In genomic region chr6:43274127-43274915, GRCh38 we compare ENCODE assay signal across 14 cellular contexts. TPM values are rescaled to one million over a fixed set of nuclear protein-coding genes. Genes with fewer than 3 reads are reported as not detected.
DNase-seq lines count a peak whose midpoint lies in the region; ATAC-seq and FAIRE-seq lines count a peak whose summit lies in the region.
"Had no signal": no experiment of that assay in that cellular context is flagged by ENCODE, and none has a peak within 500 bp of the region (broad histone marks: within the 10 kb centered on the region; RNA-seq: fewer than 3 reads in every experiment).

No MANE protein-coding gene starts in this region.

- intact Hi-C loops in activated CD4-positive, alpha-beta memory T cell treated with anti-CD3 and anti-CD28 coated beads for 36 hours (cut with micrococcal nuclease) = no loop called here

- CTCF ChIA-PET in activated CD4-positive, alpha-beta memory T cell treated with anti-CD3 and anti-CD28 coated beads for 36 hours (lab: Charles Lee) = interaction anchor here (1.4 kb wide), 1 partner anchor 34 kb away, joined by 4 read pairs; the partner anchor contains the start of gene CRIP3
- CTCF ChIA-PET in activated CD4-positive, alpha-beta memory T cell treated with anti-CD3 and anti-CD28 coated beads, Interleukin-2, amount 10 ng/mL, durations not matched to agents 7 days and 5 days (lab: Charles Lee) = no interaction called here

- peaks cover 11% of the 10 kb centered on the region for H3K4me1 Mint-ChIP-seq in activated CD4-positive, alpha-beta memory T cell treated with anti-CD3 and anti-CD28 coated beads for 36 hours (ENCODE audit: low read depth)
- peaks cover 21% of the 10 kb centered on the region for H3K4me1 Mint-ChIP-seq in activated CD4-positive, alpha-beta memory T cell treated with anti-CD3 and anti-CD28 coated beads, Interleukin-2, amount 10 ng/mL, durations not matched to agents 7 days and 5 days
- H3K4me1 Mint-ChIP-seq in T-helper 17 cell = peaks cover 18% of the 10 kb centered on the region

- H3K27me3 Mint-ChIP-seq in activated CD4-positive, alpha-beta memory T cell treated with anti-CD3 and anti-CD28 coated beads for 36 hours = peaks cover 20% of the 10 kb centered on the region
- H3K27me3 Mint-ChIP-seq in activated CD4-positive, alpha-beta memory T cell treated with anti-CD3 and anti-CD28 coated beads, Interleukin-2, amount 10 ng/mL, durations not matched to agents 7 days and 5 days = peaks cover 56% of the 10 kb centered on the region
- peaks cover 28% of the 10 kb centered on the region for H3K27me3 Mint-ChIP-seq in T-helper 17 cell

- H3K27ac ChIP-seq in iPS-18a (ENCODE audit: low read length) (no peak overlapping the region), small intestine (ENCODE audit: low read depth in 1 of 2, low read length in 1 of 2) (peak overlapping the region; percentile 87 to 90)
- H3K27ac ChIP-seq: upper lobe of right lung had no signal

- H3K9ac ChIP-seq in iPS-18a (ENCODE audit: low read length) = no peak overlapping the region

- H3K9me3 ChIP-seq in T-helper 17 cell (ENCODE audit: control insufficient read depth, low read length, poor library complexity, severe bottlenecking) (no peaks in the 10 kb centered on the region), iPS-18a (ENCODE audit: control insufficient read depth, low read depth, low read length) (no peaks in the 10 kb centered on the region), small intestine (ENCODE audit: control insufficient read depth, low read depth) (no peaks in the 10 kb centered on the region)
- H3K9me3 ChIP-seq: upper lobe of right lung had no signal

- FAIRE-seq in small intestine (lab: Jason Lieb, UNC) = no peak

- 56 to 69% (median 68%) methylated on average over 10 of the region's 10 CpGs for WGBS in small intestine, 3 donors

- H3K36me3 Mint-ChIP-seq in activated CD4-positive, alpha-beta memory T cell treated with anti-CD3 and anti-CD28 coated beads for 36 hours = no peaks in the 10 kb centered on the region
- H3K36me3 Mint-ChIP-seq in activated CD4-positive, alpha-beta memory T cell treated with anti-CD3 and anti-CD28 coated beads, Interleukin-2, amount 10 ng/mL, durations not matched to agents 7 days and 5 days (ENCODE audit: low read depth) = no peaks in the 10 kb centered on the region
- H3K36me3 Mint-ChIP-seq in T-helper 17 cell (ENCODE audit: low read depth) = peaks cover 6% of the 10 kb centered on the region

- POLR2A ChIA-PET in activated CD4-positive, alpha-beta memory T cell treated with anti-CD3 and anti-CD28 coated beads for 36 hours (lab: Charles Lee) = interaction anchor here (1.0 kb wide), 1 partner anchor 53 kb away, joined by 3 read pairs; no protein-coding TSS in a partner anchor
- POLR2A ChIA-PET in activated CD4-positive, alpha-beta memory T cell treated with anti-CD3 and anti-CD28 coated beads, Interleukin-2, amount 10 ng/mL, durations not matched to agents 7 days and 5 days (lab: Charles Lee) = no interaction called here

- H3K9me3 Mint-ChIP-seq in activated CD4-positive, alpha-beta memory T cell treated with anti-CD3 and anti-CD28 coated beads for 36 hours = no peaks in the 10 kb centered on the region
- no peaks in the 10 kb centered on the region for H3K9me3 Mint-ChIP-seq in activated CD4-positive, alpha-beta memory T cell treated with anti-CD3 and anti-CD28 coated beads, Interleukin-2, amount 10 ng/mL, durations not matched to agents 7 days and 5 days

- no peaks in the 10 kb centered on the region for H3K36me3 ChIP-seq in iPS-18a (ENCODE audit: control insufficient read depth, low read depth, low read length)
- H3K36me3 ChIP-seq in small intestine (ENCODE audit: control insufficient read depth in 2 of 2, insufficient read depth in 2 of 2, low read length in 2 of 2) = no peaks in the 10 kb centered on the region
- H3K36me3 ChIP-seq: upper lobe of right lung had no signal

- H3K4me3 ChIP-seq in iPS-18a (ENCODE audit: low read length) = peak overlapping the region; percentile 56
- H3K4me3 ChIP-seq in small intestine (ENCODE audit: low read depth in 1 of 2, low read length in 2 of 2) = peak overlapping the region in 1 of 2 donors; percentile 59

- DNase-seq in activated CD4-positive, alpha-beta memory T cell treated with anti-CD3 and anti-CD28 coated beads for 36 hours = no peak
- no peak for DNase-seq in activated CD4-positive, alpha-beta memory T cell treated with anti-CD3 and anti-CD28 coated beads, Interleukin-2, amount 10 ng/mL, durations not matched to agents 7 days and 5 days
- DNase-seq in T-helper 17 cell (no peak), small intestine (no peak), NCI-H2171 treated with DMSO at 0.1 percent for 48 hours (lab: John Stamatoyannopoulos, UW) (no peak), NCI-H82 (lab: John Stamatoyannopoulos, UW) (no peak), NCI-H187 treated with DMSO at 0.1 percent for 48 hours (lab: John Stamatoyannopoulos, UW) (no peak)
- DNase-seq: DND-41, NCI-H1436 treated with DMSO at 0.1 percent for 48 hours, NCI-H526 treated with DMSO at 0.1 percent for 48 hours had no signal

- no peak for ATAC-seq in T-helper 17 cell

- H3K4me1 ChIP-seq in iPS-18a (ENCODE audit: control insufficient read depth, low read depth, low read length) (peaks cover 12% of the 10 kb centered on the region), small intestine (ENCODE audit: control insufficient read depth in 2 of 2, insufficient read depth in 1 of 2, low read depth in 1 of 2, low read length in 1 of 2) (peaks cover 17 to 25% of the 10 kb centered on the region in 2 donors)

- H3K27me3 ChIP-seq in iPS-18a (ENCODE audit: control insufficient read depth, insufficient read depth, low read length) (peaks cover 53% of the 10 kb centered on the region), small intestine (ENCODE audit: control insufficient read depth in 2 of 2, insufficient read depth in 2 of 2, low read length in 2 of 2) (no peaks in the 10 kb centered on the region)

- H3K27ac Mint-ChIP-seq in activated CD4-positive, alpha-beta memory T cell treated with anti-CD3 and anti-CD28 coated beads for 36 hours = no peak overlapping the region
- no peak overlapping the region for H3K27ac Mint-ChIP-seq in activated CD4-positive, alpha-beta memory T cell treated with anti-CD3 and anti-CD28 coated beads, Interleukin-2, amount 10 ng/mL, durations not matched to agents 7 days and 5 days
- no peak overlapping the region for H3K27ac Mint-ChIP-seq in T-helper 17 cell

- H3K4me3 Mint-ChIP-seq in activated CD4-positive, alpha-beta memory T cell treated with anti-CD3 and anti-CD28 coated beads for 36 hours = peak overlapping the region; percentile 55
- H3K4me3 Mint-ChIP-seq in activated CD4-positive, alpha-beta memory T cell treated with anti-CD3 and anti-CD28 coated beads, Interleukin-2, amount 10 ng/mL, durations not matched to agents 7 days and 5 days = no peak overlapping the region
- H3K4me3 Mint-ChIP-seq in T-helper 17 cell = peak overlapping the region; percentile 75

RNA-seq across cellular contexts. Expression of gene SLC22A7, which starts 23.7 kb away (rescaled TPM):
- total RNA-seq in activated CD4-positive, alpha-beta memory T cell treated with anti-CD3 and anti-CD28 coated beads for 36 hours = not detected
- not detected for total RNA-seq in activated CD4-positive, alpha-beta memory T cell treated with anti-CD3 and anti-CD28 coated beads, Interleukin-2, amount 10 ng/mL, durations not matched to agents 7 days and 5 days
- total RNA-seq in T-helper 17 cell = not detected
- under 1 TPM in 1 of 3 donors, not detected in 2; 0.10 TPM for polyA plus RNA-seq in small intestine
- total RNA-seq: H4, myocyte, upper lobe of right lung had no signal

RNA-seq across cellular contexts. Expression of gene TTBK1, which starts 31.0 kb away (rescaled TPM):
- under 1 TPM; 0.31 to 0.34 TPM for total RNA-seq in activated CD4-positive, alpha-beta memory T cell treated with anti-CD3 and anti-CD28 coated beads for 36 hours
- under 1 TPM; 0.30 TPM for total RNA-seq in activated CD4-positive, alpha-beta memory T cell treated with anti-CD3 and anti-CD28 coated beads, Interleukin-2, amount 10 ng/mL, durations not matched to agents 7 days and 5 days
- under 1 TPM; 0.05 to 0.16 TPM for total RNA-seq in T-helper 17 cell
- polyA plus RNA-seq in small intestine = 1 to 10 TPM in 1 of 3 donors, under 1 TPM in 2; 0.89 to 1.1 (median 1.00) TPM
- total RNA-seq: H4, myocyte had no signal

RNA-seq across cellular contexts. Expression of gene CRIP3, which starts 34.3 kb away (rescaled TPM):
- 1 to 10 TPM; 2.0 to 2.9 TPM for total RNA-seq in activated CD4-positive, alpha-beta memory T cell treated with anti-CD3 and anti-CD28 coated beads for 36 hours
- total RNA-seq in activated CD4-positive, alpha-beta memory T cell treated with anti-CD3 and anti-CD28 coated beads, Interleukin-2, amount 10 ng/mL, durations not matched to agents 7 days and 5 days = under 1 TPM in 1 of 2 experiments, not detected in 1; 0.88 TPM
- 1 to 10 TPM; 1.3 to 2.1 TPM for total RNA-seq in T-helper 17 cell
- 1 to 10 TPM in 2 of 3 donors, under 1 TPM in 1; 0.89 to 2.7 (median 2.3) TPM for polyA plus RNA-seq in small intestine
- total RNA-seq: H4, myocyte had no signal

RNA-seq across cellular contexts. Expression of gene DNPH1, which starts 45.0 kb away (rescaled TPM):
- 10 to 100 TPM; 57.5 to 57.9 TPM for total RNA-seq in activated CD4-positive, alpha-beta memory T cell treated with anti-CD3 and anti-CD28 coated beads for 36 hours
- 10 to 100 TPM; 39.6 to 42.5 TPM for total RNA-seq in activated CD4-positive, alpha-beta memory T cell treated with anti-CD3 and anti-CD28 coated beads, Interleukin-2, amount 10 ng/mL, durations not matched to agents 7 days and 5 days
- 10 to 100 TPM; 32.3 to 35.0 TPM for total RNA-seq in T-helper 17 cell
- polyA plus RNA-seq in small intestine = 100 to 1,000 TPM; 313 to 370 (median 340) TPM
